18 cellular contexts compared by ENCODE assay signal in genomic region chr1:43056460-43056859, GRCh38.
DNase-seq lines count a peak whose midpoint lies in the region; ATAC-seq and TF ChIP-seq lines count a peak whose summit lies in the region.
"Had no signal": no experiment of that assay in that cellular context is flagged by ENCODE, and none has a peak within 500 bp of the region (broad histone marks: within the 10 kb centered on the region; RNA-seq: fewer than 3 reads in every experiment).

No MANE protein-coding gene starts in this region.

- no peak overlapping the region for H3K4me3 Mint-ChIP-seq in endothelial cell (ENCODE audit: unreplicated experiment)
- H3K4me3 Mint-ChIP-seq in nephron: no peak overlapping the region
- H3K4me3 Mint-ChIP-seq: B cell; CD4-positive, alpha-beta memory T cell; HFFc6 had no signal

- H3K4me1 Mint-ChIP-seq in endothelial cell (ENCODE audit: unreplicated experiment) (peaks cover 74% of the 10 kb centered on the region), nephron (peaks cover 75% of the 10 kb centered on the region)

- DNase-seq in RWPE1 (ENCODE audit: low spot score): no peak
- no peak for DNase-seq in endothelial cell (ENCODE audit: low spot score)
- DNase-seq in vagina (ENCODE audit: extremely low spot score in 2 of 2): no peak
- DNase-seq in stimulated activated CD4-positive, alpha-beta T cell treated with anti-CD3 and anti-CD28 coated beads, Interleukin-12 subunit alpha, Interleukin-12 subunit beta, amount 100 ng/mL, for 4 hours: no peak
- no peak for DNase-seq in kidney glomerular epithelial cell (lab: John Stamatoyannopoulos, UW)
- DNase-seq: CD4-positive, alpha-beta memory T cell; Kasumi-1; MM.1S; NCI-H1092 treated with DMSO at 0.1 percent for 48 hours; NCI-H1694; NCI-H2227 treated with DMSO at 0.1 percent for 48 hours; NCI-H524; PC-9 had no signal

- no peak for ATAC-seq in GM21717 (IDR thresholded peaks at IDR 0.05; ENCODE audit: unreplicated experiment)

- no peak overlapping the region for H3K4me3 ChIP-seq in vagina
- H3K4me3 ChIP-seq: GM23248, PC-9 had no signal

- no peak for TF ChIP-seq POLR2A in vagina (IDR thresholded peaks at IDR 0.05)

- no peaks in the 10 kb centered on the region for H3K36me3 ChIP-seq in vagina

- intact Hi-C loops in vagina (cut with DNase I): no loop called here

- H3K27ac Mint-ChIP-seq in endothelial cell (ENCODE audit: unreplicated experiment) (peak overlapping the region; percentile 70), nephron (peak overlapping the region in 2 of 3 experiments; percentile 83 to 92)
- H3K27ac Mint-ChIP-seq: B cell; CD4-positive, alpha-beta memory T cell had no signal

- no peaks in the 10 kb centered on the region for H3K27me3 ChIP-seq in vagina

- peaks cover 43% of the 10 kb centered on the region for H3K4me1 ChIP-seq in vagina

- H3K27ac ChIP-seq in RWPE1: peak overlapping the region; percentile 26; the same call in 1 of the 2 replicates
- peak overlapping the region; percentile 90 for H3K27ac ChIP-seq in vagina
- H3K27ac ChIP-seq: GM23248, PC-9 had no signal

- CTCF ChIA-PET in RWPE1 (lab: Yijun Ruan, JAX): no interaction called here

- H3K9me3 Mint-ChIP-seq in endothelial cell (ENCODE audit: unreplicated experiment) (no peaks in the 10 kb centered on the region), nephron (no peaks in the 10 kb centered on the region)
- H3K9me3 Mint-ChIP-seq: CD4-positive, alpha-beta memory T cell; HFFc6 had no signal

- POLR2A ChIA-PET in RWPE1 (lab: Yijun Ruan, JAX; ENCODE audit: low non-redundant PET): no interaction called here

- no peaks in the 10 kb centered on the region for H3K9me3 ChIP-seq in vagina

- no peak for TF ChIP-seq CTCF in RWPE1 (conservative IDR thresholded peaks at IDR 0.05; ENCODE audit: low read depth)
- TF ChIP-seq CTCF in endothelial cell (IDR thresholded peaks at IDR 0.05; ENCODE audit: unreplicated experiment): no peak
- no peak for TF ChIP-seq CTCF in nephron (IDR thresholded peaks at IDR 0.05; ENCODE audit: unreplicated experiment in 3 of 3)
- no peak for TF ChIP-seq CTCF in vagina (IDR thresholded peaks at IDR 0.05)

- peaks cover 4% of the 10 kb centered on the region for H3K36me3 Mint-ChIP-seq in endothelial cell (ENCODE audit: low read depth, unreplicated experiment)
- no peaks in the 10 kb centered on the region for H3K36me3 Mint-ChIP-seq in nephron (ENCODE audit: low read depth)
- H3K36me3 Mint-ChIP-seq: CD4-positive, alpha-beta memory T cell had no signal

- H3K27me3 Mint-ChIP-seq in endothelial cell (ENCODE audit: unreplicated experiment) (peaks cover 8% of the 10 kb centered on the region), nephron (ENCODE audit: low read depth) (no peaks in the 10 kb centered on the region)
